12 cellular contexts compared by ENCODE assay signal in the genomic region with DNA sequence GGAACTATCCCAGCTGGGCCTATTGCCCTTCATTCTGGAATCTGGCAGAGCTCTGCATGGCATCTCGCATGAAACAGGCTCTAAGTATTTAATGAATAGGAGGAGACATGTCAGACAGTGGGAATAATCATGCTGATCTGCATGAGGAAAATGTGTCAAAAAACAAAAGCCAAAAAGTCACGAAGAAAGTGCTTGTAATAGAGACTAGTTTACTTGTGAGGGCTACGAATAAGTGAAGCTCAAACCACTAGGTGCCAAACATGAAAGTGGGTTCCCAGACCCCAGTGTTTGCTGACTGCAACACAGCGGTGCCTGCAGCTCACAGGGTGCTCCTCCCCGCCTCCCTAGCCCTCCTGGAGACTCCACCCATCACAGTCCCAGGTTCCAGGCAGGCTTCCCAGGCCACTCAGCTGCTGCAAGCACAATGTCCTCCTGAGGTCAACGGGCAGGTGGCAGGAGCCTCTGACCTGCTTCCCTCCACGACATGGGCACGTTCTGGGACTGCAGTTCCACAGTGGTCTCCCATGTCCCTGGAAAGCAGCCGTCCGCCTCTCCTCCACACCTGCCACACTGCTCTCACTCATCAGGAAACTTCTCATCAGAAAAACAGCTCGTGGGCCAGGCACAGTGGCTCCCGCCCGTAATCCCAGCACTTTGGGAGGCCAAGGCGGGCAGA.
DNase-seq lines count a peak whose midpoint lies in the region; ATAC-seq and TF ChIP-seq lines count a peak whose summit lies in the region.
"Had no signal": no experiment of that assay in that cellular context is flagged by ENCODE, and none has a peak within 500 bp of the region (broad histone marks: within the 10 kb centered on the region; RNA-seq: fewer than 3 reads in every experiment).

No MANE protein-coding gene starts in this region.

- H3K9me3 ChIP-seq in mammary epithelial cell (replicated peaks; ENCODE audit: insufficient read depth, low read length) (no peaks in the 10 kb centered on the region), breast epithelium (no peaks in the 10 kb centered on the region), muscle layer of colon (ENCODE audit: low read length) (no peaks in the 10 kb centered on the region), vagina (no peaks in the 10 kb centered on the region), tibial nerve (no peaks in the 10 kb centered on the region)

- 77% methylated on average over 14 of the region's 14 CpGs for WGBS in mammary epithelial cell (ENCODE audit: low coverage, missing lambda C conversion rate)
- WGBS in tibial nerve, 2 donors, result 81 to 82% methylated on average over 14 of the region's 14 CpGs

- in situ Hi-C loops in mammary epithelial cell (cut with MboI; ENCODE audit: low sequenced_read_pairs in 2 of 2), result no loop called here

- H3K36me3 ChIP-seq in mammary epithelial cell (ENCODE audit: insufficient read depth, low read length) (peaks cover 4% of the 10 kb centered on the region), breast epithelium (no peaks in the 10 kb centered on the region), muscle layer of colon (ENCODE audit: insufficient read depth, low read length) (no peaks in the 10 kb centered on the region), vagina (no peaks in the 10 kb centered on the region), tibial nerve (no peaks in the 10 kb centered on the region)

- H3K9ac ChIP-seq in mammary epithelial cell (ENCODE audit: insufficient read depth, low read length) (no peak overlapping the region), muscle layer of colon (ENCODE audit: low read length) (no peak overlapping the region)

- peak; percentile 4 for ATAC-seq in esophagus mucosa
- no peak for ATAC-seq in HG03139 (IDR thresholded peaks at IDR 0.05; ENCODE audit: unreplicated experiment)

- peaks cover 94% of the 10 kb centered on the region for H3K79me2 ChIP-seq in mammary epithelial cell (ENCODE audit: insufficient read depth, low read length)

- dilution Hi-C loops in mammary epithelial cell (cut with HindIII; ENCODE audit: low sequenced_read_pairs), result no loop called here

- no TSS peak for BruUV-seq in mammary epithelial cell (replicated peaks; lab: Mats Ljungman, UMichigan)

- H3K4me1 ChIP-seq in mammary epithelial cell (ENCODE audit: insufficient read depth, low read length) (peaks cover 50% of the 10 kb centered on the region), breast epithelium (no peaks in the 10 kb centered on the region), muscle layer of colon (ENCODE audit: insufficient read depth, low read length) (peaks cover 54% of the 10 kb centered on the region), vagina (peaks cover 56% of the 10 kb centered on the region), tibial nerve (peaks cover 0 to 44% (median 22%) of the 10 kb centered on the region in 4 donors)

- no peak for TF ChIP-seq EP300 in tibial nerve (IDR thresholded peaks at IDR 0.05)

- H4K20me1 ChIP-seq in mammary epithelial cell (ENCODE audit: insufficient read depth, low read length), result peaks cover 19% of the 10 kb centered on the region

- DNase-seq in mammary epithelial cell (no peak), breast epithelium (ENCODE audit: low spot score in 2 of 2) (no peak), vagina (ENCODE audit: extremely low spot score in 2 of 2) (no peak), tibial nerve (ENCODE audit: low spot score in 2 of 2) (no peak), amygdala (lab: John Stamatoyannopoulos, UW) (no peak)
- DNase-seq: DMS79; Karpas-422; stimulated activated CD4-positive, alpha-beta T cell treated with anti-CD3 and anti-CD28 coated beads, Interleukin-2, amount 100 ng/mL, for 24 hours; T-helper 9 cell had no signal

- TF ChIP-seq CTCF in mammary epithelial cell (conservative IDR thresholded peaks at IDR 0.05 in 1 of 2, IDR thresholded peaks at IDR 0.05 in 1 of 2; ENCODE audit: extremely low read depth in 1 of 2, insufficient read depth in 1 of 2, low read depth in 1 of 2, low read length in 2 of 2), result no peak
- no peak for TF ChIP-seq CTCF in breast epithelium (IDR thresholded peaks at IDR 0.05)
- TF ChIP-seq CTCF in vagina (IDR thresholded peaks at IDR 0.05), result no peak
- no peak for TF ChIP-seq CTCF in tibial nerve (IDR thresholded peaks at IDR 0.05)

- H3K27me3 ChIP-seq in mammary epithelial cell (ENCODE audit: insufficient read depth, low read length) (no peaks in the 10 kb centered on the region), breast epithelium (no peaks in the 10 kb centered on the region), muscle layer of colon (ENCODE audit: control insufficient read depth in 1 of 2, insufficient read depth in 2 of 2, low read length in 2 of 2) (no peaks in the 10 kb centered on the region), vagina (no peaks in the 10 kb centered on the region), tibial nerve (no peaks in the 10 kb centered on the region)

- intact Hi-C loops in mammary epithelial cell (cut with micrococcal nuclease), result loop anchor here (2.0 kb wide), 1 partner anchor 95 kb away; no protein-coding TSS in a partner anchor
- intact Hi-C loops in breast epithelium (cut with DNase I; ENCODE audit: low total_unique reads), result no loop called here
- intact Hi-C loops in vagina (cut with DNase I), result no loop called here

- no peak overlapping the region for H2AFZ ChIP-seq in mammary epithelial cell (ENCODE audit: low read depth, low read length)

- TF ChIP-seq POLR2A in breast epithelium (IDR thresholded peaks at IDR 0.05), result no peak
- no peak for TF ChIP-seq POLR2A in vagina (IDR thresholded peaks at IDR 0.05)
- TF ChIP-seq POLR2A in tibial nerve (IDR thresholded peaks at IDR 0.05), result no peak

- H3K4me3 ChIP-seq in mammary epithelial cell (replicated peaks in 1 of 3; ENCODE audit: insufficient read depth in 1 of 3, low read depth in 2 of 3, low read length in 3 of 3), result no peak overlapping the region
- no peak overlapping the region for H3K4me3 ChIP-seq in breast epithelium
- H3K4me3 ChIP-seq in muscle layer of colon (ENCODE audit: low read depth in 1 of 2, low read length in 2 of 2), result no peak overlapping the region
- no peak overlapping the region for H3K4me3 ChIP-seq in vagina
- H3K4me3 ChIP-seq in tibial nerve, result no peak overlapping the region

- H3K4me2 ChIP-seq in mammary epithelial cell (ENCODE audit: insufficient read depth, low read depth, low read length), result no peak overlapping the region

- H3K27ac ChIP-seq in mammary epithelial cell (ENCODE audit: insufficient read depth, low read depth, low read length) (peak overlapping the region; percentile 8), breast epithelium (no peak overlapping the region), muscle layer of colon (ENCODE audit: low read depth, low read length) (peak overlapping the region; percentile 28), vagina (peak overlapping the region; percentile 51), tibial nerve (peak overlapping the region in 1 of 4 donors; percentile 71)

- CTCF ChIA-PET in mammary epithelial cell (lab: Charles Lee; ENCODE audit: low non-redundant PET), result no interaction called here

Comparison
In these comparisons a context has a peak if more than half of its experiments do, and no peak if none do; other contexts are left out.
1. H3K27ac ChIP-seq: peak in mammary epithelial cell (single experiment), muscle layer of colon (single experiment) and vagina (single experiment); none in breast epithelium (0 of 2).